Comparison of ENCODE assay signal across 10 cellular contexts in the genomic region with DNA sequence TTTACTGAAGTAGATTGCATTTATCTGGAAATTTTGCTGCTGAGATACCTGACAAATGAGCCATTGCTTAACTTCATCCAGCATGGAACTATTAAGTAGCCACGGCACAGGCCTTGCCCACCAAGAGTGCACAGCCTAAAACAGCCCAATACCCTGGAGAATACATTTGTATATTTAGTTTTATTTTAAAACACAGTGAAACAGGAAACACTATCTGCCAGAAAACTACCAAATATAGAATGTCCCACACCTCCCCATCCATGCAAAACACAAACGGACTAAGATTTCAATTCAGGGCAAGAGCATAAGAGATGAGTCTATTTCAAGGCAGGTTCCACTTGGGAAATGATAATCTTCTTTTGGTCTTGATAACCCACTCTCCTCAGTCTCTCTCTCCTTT. TPM values are rescaled to one million over a fixed set of nuclear protein-coding genes. Genes with fewer than 3 reads are reported as not detected.
DNase-seq lines count a peak whose midpoint lies in the region; ATAC-seq and TF ChIP-seq lines count a peak whose summit lies in the region.
"Had no signal": no experiment of that assay in that cellular context is flagged by ENCODE, and none has a peak within 500 bp of the region (broad histone marks: within the 10 kb centered on the region; RNA-seq: fewer than 3 reads in every experiment).

No MANE protein-coding gene starts in this region.

- H3K36me3 Mint-ChIP-seq in CD14-positive monocyte (peaks cover 0 to 10% of the 10 kb centered on the region in 2 donors), neural crest cell (ENCODE audit: low read depth) (peaks cover 2% of the 10 kb centered on the region)

- intact Hi-C loops in CD14-positive monocyte (cut with micrococcal nuclease): loop anchor here in 1 of 2 donors (10.0 kb wide), 1 partner anchor 1082 kb away; a partner anchor contains a TSS

- H3K27ac Mint-ChIP-seq in CD14-positive monocyte (peak overlapping the region; percentile 92 to 99 (median 98)), neural crest cell (ENCODE audit: unreplicated experiment) (peak overlapping the region; percentile 82)

- no peaks in the 10 kb centered on the region for H3K9me3 ChIP-seq in KOPT-K1 (ENCODE audit: insufficient read depth, low read length, poor library complexity, severe bottlenecking)

- H3K36me3 ChIP-seq in KOPT-K1 (ENCODE audit: insufficient read depth, low read length): no peaks in the 10 kb centered on the region

- H3K27me3 Mint-ChIP-seq in CD14-positive monocyte (ENCODE audit: low read depth in 3 of 3) (no peaks in the 10 kb centered on the region), neural crest cell (ENCODE audit: low read depth) (no peaks in the 10 kb centered on the region)

- no peak for DNase-seq in CD14-positive monocyte (ENCODE audit: low spot score)
- DNase-seq in dermis blood vessel endothelial cell: peak; percentile 36
- DNase-seq in neural crest cell (ENCODE audit: low read depth, low spot score): no peak
- no peak for DNase-seq in HK-2 (ENCODE audit: unreplicated experiment)
- DNase-seq in NOMO-1 (lab: John Stamatoyannopoulos, UW; ENCODE audit: unreplicated experiment in 2 of 2): no peak
- no peak for DNase-seq in mesenteric fat pad (ENCODE audit: low spot score)
- DNase-seq: HCEC 1CT, NCI-H187 had no signal

- no peak for ATAC-seq in HG02798 (IDR thresholded peaks at IDR 0.05; ENCODE audit: poor library complexity, unreplicated experiment)

- H3K4me3 Mint-ChIP-seq in CD14-positive monocyte (no peak overlapping the region), neural crest cell (no peak overlapping the region)

- H3K4me1 Mint-ChIP-seq in CD14-positive monocyte (peaks cover 97% of the 10 kb centered on the region), neural crest cell (peaks cover 79% of the 10 kb centered on the region)

- H3K9me3 Mint-ChIP-seq in CD14-positive monocyte: peaks cover 0 to 2% (median 0%) of the 10 kb centered on the region in 7 donors
- H3K9me3 Mint-ChIP-seq in neural crest cell: no peaks in the 10 kb centered on the region

- H3K27ac ChIP-seq in KOPT-K1 (ENCODE audit: low read depth, low read length, poor library complexity, severe bottlenecking): peak overlapping the region; percentile 85

- no peak for TF ChIP-seq CTCF in CD14-positive monocyte (IDR thresholded peaks at IDR 0.05)
- TF ChIP-seq CTCF in neural crest cell (conservative IDR thresholded peaks at IDR 0.05): no peak

RNA-seq across cellular contexts. Expression of a gene that starts 57.1 kb away (rescaled TPM):
- polyA plus RNA-seq in CD14-positive monocyte: 1 to 10 TPM; 1.5 to 2.3 TPM
- total RNA-seq in dermis blood vessel endothelial cell (5.6 and 7.7 TPM in 2 replicates), neural crest cell (21.8 and 22.2 TPM in 2 replicates), mesenteric fat pad (7.3 TPM)
